10 cellular contexts compared by ENCODE assay signal in genomic region chr15:66772967-66773873, GRCh38.
A peak's percentile ranks its signal among the peaks of the same experiment; 100 is the strongest.
DNase-seq lines count a peak whose midpoint lies in the region; ATAC-seq and TF ChIP-seq lines count a peak whose summit lies in the region.
"Had no signal": no experiment of that assay in that cellular context is flagged by ENCODE, and none has a peak within 500 bp of the region (broad histone marks: within the 10 kb centered on the region; RNA-seq: fewer than 3 reads in every experiment).

No MANE protein-coding gene starts in this region.

- H2AK9ac ChIP-seq in IMR-90 (replicated peaks; ENCODE audit: low read depth, low read length, poor library complexity) = peak overlapping the region; percentile 87

- H2BK20ac ChIP-seq in IMR-90 (ENCODE audit: low read depth, low read length) = peak overlapping the region; percentile 63

- H3K56ac ChIP-seq in IMR-90 (ENCODE audit: extremely low read depth, insufficient read depth, low read length) = peak overlapping the region; percentile 52; the same call in 1 of the 2 replicates

- DNase-seq in IMR-90 (no peak), right lobe of liver (peak in 1 of 3 donors; percentile 38), ecto neural progenitor cell (ENCODE audit: low spot score) (no peak), HUDEP-2 (lab: John Stamatoyannopoulos, UW; ENCODE audit: unreplicated experiment in 76 of 76) (no peak)
- DNase-seq in naive thymus-derived CD8-positive, alpha-beta T cell = no peak
- DNase-seq: activated CD4-positive, alpha-beta T cell treated with anti-CD3 and anti-CD28 coated beads for 1 hour; NCI-H524 treated with DMSO at 0.1 percent for 48 hours had no signal

- peak overlapping the region; percentile 88 for H2AFZ ChIP-seq in IMR-90 (replicated peaks; ENCODE audit: low read length, poor library complexity)

- dilution Hi-C loops in IMR-90 (cut with HindIII; ENCODE audit: low sequenced_read_pairs, unreplicated experiment) = no loop called here

- CTCF ChIA-PET in IMR-90 (lab: Yijun Ruan, JAX) = interaction anchor here (0.5 to 2.5 kb wide), 10 partner anchors 9 to 79 kb away, joined by 3 to 11 read pairs (median 4); no protein-coding TSS in a partner anchor

- H3K9me1 ChIP-seq in IMR-90 (ENCODE audit: insufficient read depth, low read length) = peaks cover 16% of the 10 kb centered on the region

- in situ Hi-C loops in IMR-90 (cut with MboI; ENCODE audit: low sequenced_read_pairs) = loop anchor here (5.0 kb wide), 1 partner anchor 66 kb away; no protein-coding TSS in a partner anchor

- ATAC-seq in IMR-90 (ENCODE audit: low read depth) = peak; percentile 48
- peak; percentile 21 to 44 (median 27) for ATAC-seq in right lobe of liver
- ATAC-seq in naive thymus-derived CD8-positive, alpha-beta T cell = no peak
- no peak for ATAC-seq in HG02610 (IDR thresholded peaks at IDR 0.05; ENCODE audit: unreplicated experiment)

- no peaks in the 10 kb centered on the region; the same call in 1 of the 2 replicates for H4K20me1 ChIP-seq in IMR-90 (ENCODE audit: insufficient read depth, low read length)

- H2BK5ac ChIP-seq in IMR-90 (ENCODE audit: low read depth, low read length, poor library complexity, severe bottlenecking) = peak overlapping the region; percentile 41

- H4K8ac ChIP-seq in IMR-90 (ENCODE audit: low read depth in 2 of 2, low read length in 2 of 2) = peak overlapping the region; percentile 6 to 91; a peak in 3 of 4 replicates

- POLR2A ChIA-PET in IMR-90 (lab: Charles Lee; ENCODE audit: unreplicated experiment) = no interaction called here
- POLR2A ChIA-PET in naive thymus-derived CD8-positive, alpha-beta T cell (lab: Charles Lee) = interaction anchor here (0.6 kb wide), 1 partner anchor 118 kb away, joined by 12 read pairs; no protein-coding TSS in a partner anchor

- no peaks in the 10 kb centered on the region for H3K4me1 Mint-ChIP-seq in naive thymus-derived CD8-positive, alpha-beta T cell

- H3K4me1 ChIP-seq in IMR-90 (ENCODE audit: control insufficient read depth, insufficient read depth, low read length) (peaks cover 41% of the 10 kb centered on the region), duodenal mucosa (ENCODE audit: control insufficient read depth in 1 of 2, insufficient read depth in 2 of 2, low read length in 2 of 2) (peaks cover 59 to 62% of the 10 kb centered on the region in 2 donors), right lobe of liver (peaks cover 0 to 39% (median 18%) of the 10 kb centered on the region in 4 donors), subcutaneous abdominal adipose tissue (ENCODE audit: control insufficient read depth in 5 of 5, insufficient read depth in 5 of 5, low read length in 5 of 5) (peaks cover 9 to 65% (median 63%) of the 10 kb centered on the region in 5 donors)

- H3K27me3 ChIP-seq in IMR-90 (ENCODE audit: control insufficient read depth, insufficient read depth, low read length) (no peaks in the 10 kb centered on the region), duodenal mucosa (ENCODE audit: control insufficient read depth in 1 of 2, insufficient read depth in 2 of 2, low read length in 2 of 2) (no peaks in the 10 kb centered on the region), right lobe of liver (no peaks in the 10 kb centered on the region), subcutaneous abdominal adipose tissue (ENCODE audit: control insufficient read depth in 5 of 5, insufficient read depth in 4 of 5, low read length in 5 of 5) (no peaks in the 10 kb centered on the region)

- WGBS in IMR-90 (ENCODE audit: extremely low coverage in 2 of 2, insufficient read length in 1 of 2), 2 experiments = no CpG with 5 or more reads among the region's 16 CpGs
- WGBS in right lobe of liver (ENCODE audit: insufficient coverage, low coverage, low lambda C conversion rate, missing lambda C conversion rate) = 28% methylated on average over 13 of the region's 16 CpGs

- H3K23ac ChIP-seq in IMR-90 (ENCODE audit: low read depth, low read length) = peak overlapping the region; percentile 50; the same call in 1 of the 2 replicates

- intact Hi-C loops in IMR-90 (cut with micrococcal nuclease) = loop anchor here (5.0 kb wide), 3 partner anchors 79 to 171 kb away; no protein-coding TSS in a partner anchor
- intact Hi-C loops in right lobe of liver (cut with DNase I) = loop anchor here (10.0 kb wide), 2 partner anchors 68 to 168 kb away; partner anchors contain the start of gene SMAD6 (in 1 of the 2)

- H3K9ac ChIP-seq in IMR-90 (ENCODE audit: low read depth, low read length) = peak overlapping the region; percentile 38
- H3K9ac ChIP-seq in duodenal mucosa (ENCODE audit: low read depth in 1 of 2, low read length in 2 of 2) = peak overlapping the region in 1 of 2 donors; percentile 15
- H3K9ac ChIP-seq in subcutaneous abdominal adipose tissue (ENCODE audit: low read length in 5 of 5) = peak overlapping the region in 3 of 5 donors; percentile 2 to 36 (median 28)

- H3K4me3 ChIP-seq in IMR-90 (ENCODE audit: insufficient read depth, low read depth, low read length) (no peak overlapping the region), duodenal mucosa (ENCODE audit: low read depth in 1 of 2, low read length in 2 of 2) (peak overlapping the region in 1 of 2 donors; percentile 17), right lobe of liver (no peak overlapping the region), subcutaneous abdominal adipose tissue (ENCODE audit: low read depth in 1 of 5, low read length in 5 of 5) (peak overlapping the region in 1 of 5 donors; percentile 11)

- H3K9me3 ChIP-seq in IMR-90 (ENCODE audit: control insufficient read depth, insufficient read depth, low read length) = no peaks in the 10 kb centered on the region
- H3K9me3 ChIP-seq in duodenal mucosa (ENCODE audit: control insufficient read depth in 1 of 2, low read length in 2 of 2) = no peaks in the 10 kb centered on the region
- no peaks in the 10 kb centered on the region for H3K9me3 ChIP-seq in right lobe of liver
- no peaks in the 10 kb centered on the region for H3K9me3 ChIP-seq in subcutaneous abdominal adipose tissue (ENCODE audit: control insufficient read depth in 5 of 5, low read length in 5 of 5)

- H2BK120ac ChIP-seq in IMR-90 (ENCODE audit: low read depth, low read length) = peak overlapping the region; percentile 81

- no peak overlapping the region for H3K4me3 Mint-ChIP-seq in naive thymus-derived CD8-positive, alpha-beta T cell

- peak overlapping the region in 1 of 10 donors; percentile 24 for H3K27ac Mint-ChIP-seq in naive thymus-derived CD8-positive, alpha-beta T cell

- H4K5ac ChIP-seq in IMR-90 (ENCODE audit: low read depth, low read length) = peak overlapping the region; percentile 77

- peak overlapping the region; percentile 61 for H3K27ac ChIP-seq in IMR-90 (ENCODE audit: insufficient read depth, low read length)
- peak overlapping the region; percentile 70 for H3K27ac ChIP-seq in duodenal mucosa (ENCODE audit: low read depth, low read length)
- H3K27ac ChIP-seq in right lobe of liver = peak overlapping the region in 2 of 3 donors; percentile 20 to 49
- peak overlapping the region; percentile 72 for H3K27ac ChIP-seq in subcutaneous abdominal adipose tissue (ENCODE audit: low read depth, low read length)

- H3K27me3 Mint-ChIP-seq in naive thymus-derived CD8-positive, alpha-beta T cell = peaks cover 0 to 5% (median 4%) of the 10 kb centered on the region in 5 donors

- no peak for TF ChIP-seq POLR2A in IMR-90 (IDR thresholded peaks at IDR 0.05; ENCODE audit: low read depth, low read length)
- no peak for TF ChIP-seq POLR2A in right lobe of liver (IDR thresholded peaks at IDR 0.05)

- H3K4me2 ChIP-seq in IMR-90 (ENCODE audit: low read depth, low read length) = peak overlapping the region; percentile 14; the same call in 1 of the 2 replicates

- H2BK15ac ChIP-seq in IMR-90 (ENCODE audit: low read depth, low read length) = peak overlapping the region; percentile 39; the same call in 2 of the 3 replicates

- TF ChIP-seq CTCF in IMR-90 (conservative IDR thresholded peaks at IDR 0.05; ENCODE audit: low read depth, low read length) = no peak
- no peak for TF ChIP-seq CTCF in right lobe of liver (IDR thresholded peaks at IDR 0.05)

- H3K14ac ChIP-seq in IMR-90 (replicated peaks; ENCODE audit: low read depth, low read length) = peak overlapping the region; percentile 76

- H3K79me1 ChIP-seq in IMR-90 (ENCODE audit: low read depth in 1 of 2, low read length in 2 of 2) = peaks cover 9 to 85% of the 10 kb centered on the region in 2 experiments; a peak in 3 of 4 replicates

- no peak for TF ChIP-seq RAD21 in IMR-90 (IDR thresholded peaks at IDR 0.05; ENCODE audit: low read length)

- peak overlapping the region; percentile 88 for H2AK5ac ChIP-seq in IMR-90 (ENCODE audit: low read depth, low read length)

- H3K4ac ChIP-seq in IMR-90 (ENCODE audit: low read depth, low read length) = peak overlapping the region; percentile 82

- H3K36me3 ChIP-seq in IMR-90 (ENCODE audit: control insufficient read depth, insufficient read depth, low read length) = no peaks in the 10 kb centered on the region
- no peaks in the 10 kb centered on the region for H3K36me3 ChIP-seq in duodenal mucosa (ENCODE audit: control insufficient read depth in 1 of 2, insufficient read depth in 2 of 2, low read length in 2 of 2)
- no peaks in the 10 kb centered on the region for H3K36me3 ChIP-seq in right lobe of liver
- H3K36me3 ChIP-seq in subcutaneous abdominal adipose tissue (ENCODE audit: control insufficient read depth in 5 of 5, insufficient read depth in 5 of 5, low read length in 5 of 5) = no peaks in the 10 kb centered on the region

- no peaks in the 10 kb centered on the region for H3K36me3 Mint-ChIP-seq in naive thymus-derived CD8-positive, alpha-beta T cell

- H3K18ac ChIP-seq in IMR-90 (ENCODE audit: low read depth, low read length) = peak overlapping the region; percentile 25

- no peaks in the 10 kb centered on the region for H3K9me3 Mint-ChIP-seq in naive thymus-derived CD8-positive, alpha-beta T cell

- BruUV-seq in IMR-90 (replicated peaks; lab: Mats Ljungman, UMichigan) = no TSS peak

- peak overlapping the region; percentile 82 for H4K91ac ChIP-seq in IMR-90 (ENCODE audit: insufficient read depth, low read depth, low read length)

TF ChIP-seq in IMR-90, 13 proteins besides CTCF, POLR2A, EP300 and RAD21 (continues in another document):
- TF ChIP-seq CHD1 (IDR thresholded peaks at IDR 0.05; ENCODE audit: low read depth, low read length) (no peak), FOS (IDR thresholded peaks at IDR 0.05; ENCODE audit: low read depth, low read length) (no peak), MAFK (IDR thresholded peaks at IDR 0.05; ENCODE audit: low read depth, low read length) (no peak), CEBPB (IDR thresholded peaks at IDR 0.05; ENCODE audit: low read depth, low read length) (no peak), BHLHE40 (IDR thresholded peaks at IDR 0.05; ENCODE audit: low read depth, low read length) (no peak), NFE2L2 (IDR thresholded peaks at IDR 0.05; ENCODE audit: low read depth, low read length) (no peak)
- TF ChIP-seq, protein P1, sequence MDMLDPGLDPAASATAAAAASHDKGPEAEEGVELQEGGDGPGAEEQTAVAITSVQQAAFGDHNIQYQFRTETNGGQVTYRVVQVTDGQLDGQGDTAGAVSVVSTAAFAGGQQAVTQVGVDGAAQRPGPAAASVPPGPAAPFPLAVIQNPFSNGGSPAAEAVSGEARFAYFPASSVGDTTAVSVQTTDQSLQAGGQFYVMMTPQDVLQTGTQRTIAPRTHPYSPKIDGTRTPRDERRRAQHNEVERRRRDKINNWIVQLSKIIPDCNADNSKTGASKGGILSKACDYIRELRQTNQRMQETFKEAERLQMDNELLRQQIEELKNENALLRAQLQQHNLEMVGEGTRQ (IDR thresholded peaks at IDR 0.05; ENCODE audit: low read depth, low read length) = no peak

Comparison
In these comparisons a context has a peak if more than half of its experiments do, and no peak if none do; other contexts are left out.
1. ATAC-seq: peak in IMR-90 (single experiment) and right lobe of liver (4 of 4); none in naive thymus-derived CD8-positive, alpha-beta T cell (0 of 2) and HG02610 (single experiment).
2. Peak in every context shown above with its lines, with median percentiles within 50 percentile points of each other: H3K27ac ChIP-seq.